24 cellular contexts compared by ENCODE assay signal in the genomic region with DNA sequence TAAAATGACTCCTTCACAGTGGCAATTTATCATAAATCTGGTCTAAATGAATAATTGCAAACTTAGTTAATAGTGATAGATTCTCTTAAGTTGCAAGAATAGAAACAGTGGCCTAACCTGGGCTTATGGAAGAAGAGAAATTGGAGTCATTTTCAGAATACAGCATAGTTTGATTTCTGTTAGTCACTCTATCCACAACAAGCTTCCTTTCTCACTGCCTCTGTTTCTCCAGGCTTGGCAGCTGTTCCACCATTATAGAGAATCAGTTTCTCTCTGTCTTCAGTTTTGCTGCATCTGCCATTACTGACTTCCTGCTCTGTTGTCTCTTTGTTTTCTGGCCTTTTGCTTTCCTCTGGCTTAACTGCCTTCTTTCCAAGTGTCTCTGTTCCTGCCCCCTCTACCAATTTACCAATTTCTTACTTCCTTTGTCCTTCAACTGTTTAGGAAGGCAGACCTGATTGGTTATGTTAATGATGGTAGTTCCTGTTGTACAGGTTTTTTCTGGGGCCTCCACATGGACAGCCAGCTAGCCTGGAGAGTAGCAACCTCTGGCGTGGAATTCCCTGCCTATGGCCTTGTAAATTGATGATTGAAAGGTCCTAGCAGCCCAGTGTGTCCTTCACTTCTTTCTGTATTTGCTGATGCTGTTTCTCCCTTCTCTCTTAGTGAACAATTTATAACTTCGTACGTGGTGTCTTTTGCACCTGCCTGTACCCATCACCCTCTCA.
A peak's percentile ranks its signal among the peaks of the same experiment; 100 is the strongest.
DNase-seq lines count a peak whose midpoint lies in the region; ATAC-seq and TF ChIP-seq lines count a peak whose summit lies in the region.
"Had no signal": no experiment of that assay in that cellular context is flagged by ENCODE, and none has a peak within 500 bp of the region (broad histone marks: within the 10 kb centered on the region; RNA-seq: fewer than 3 reads in every experiment).

No MANE protein-coding gene starts in this region.

- H3K27ac Mint-ChIP-seq in activated naive CD4-positive, alpha-beta T cell treated with anti-CD3 and anti-CD28 coated beads, Interleukin-2, amount 50 U/mL, for 72 hours = peak overlapping the region; percentile 82 to 83
- no peak overlapping the region for H3K27ac Mint-ChIP-seq in activated naive CD4-positive, alpha-beta T cell treated with anti-CD3 and anti-CD28 coated beads, Interleukin-2, amount 10 ng/mL, durations not matched to agents 7 days and 5 days
- H3K27ac Mint-ChIP-seq in H9 = peak overlapping the region in 2 of 3 experiments; percentile 7 to 37; a peak in 5 of 7 replicates
- H3K27ac Mint-ChIP-seq in stimulated activated naive B cell treated with anti-CD40 and anti-IgM and Interleukin-4, amounts not matched to agents 10 μg/mL and 1 μg/mL and 100 μg/mL, for 72 hours = peak overlapping the region; percentile 0
- no peak overlapping the region for H3K27ac Mint-ChIP-seq in stimulated activated memory B cell treated with anti-CD40 and anti-IgM and Interleukin-4, amounts not matched to agents 10 μg/mL and 1 μg/mL and 100 μg/mL, for 72 hours
- H3K27ac Mint-ChIP-seq: activated B cell treated with CpG ODN at 0.5 μM for 24 hours had no signal

- H2BK120ac ChIP-seq in H9 (ENCODE audit: low read depth, low read length, poor library complexity, severe bottlenecking) = no peak overlapping the region

- H3K27ac ChIP-seq in H9 (ENCODE audit: insufficient read length, low read depth, low read length) (no peak overlapping the region), hepatocyte (peak overlapping the region; percentile 27)
- H3K27ac ChIP-seq: brain microvascular endothelial cell, heart left ventricle, KMS-11, left lung, stomach, tibial artery had no signal

- H2BK15ac ChIP-seq in H9 (ENCODE audit: low read depth, low read length) = no peak overlapping the region

- H3K27me3 ChIP-seq in H9 (ENCODE audit: insufficient read depth, low read length) (no peaks in the 10 kb centered on the region), hepatocyte (no peaks in the 10 kb centered on the region)
- H3K27me3 ChIP-seq: brain microvascular endothelial cell, heart left ventricle, left lung, stomach, tibial artery had no signal

- no peak overlapping the region for H3K9ac ChIP-seq in H9 (ENCODE audit: extremely low read depth, insufficient read length, low read length)
- H3K9ac ChIP-seq: KMS-11 had no signal

- no peaks in the 10 kb centered on the region for H3K23me2 ChIP-seq in H9 (ENCODE audit: insufficient read length, low read depth, low read length, poor library complexity, severe bottlenecking)

- no peaks in the 10 kb centered on the region for H3K36me3 ChIP-seq in hepatocyte (replicated peaks; ENCODE audit: insufficient read depth, low read depth)
- H3K36me3 ChIP-seq: brain microvascular endothelial cell had no signal

- no peaks in the 10 kb centered on the region for H3K79me2 ChIP-seq in H9 (ENCODE audit: insufficient read depth, low read length)
- no peaks in the 10 kb centered on the region for H3K79me2 ChIP-seq in hepatocyte

- H2BK5ac ChIP-seq in H9 (ENCODE audit: insufficient read length, low read length) = no peak overlapping the region

- no peak overlapping the region for H2BK12ac ChIP-seq in H9 (ENCODE audit: insufficient read length, low read depth, low read length)

- H3K36me3 Mint-ChIP-seq in activated naive CD4-positive, alpha-beta T cell treated with anti-CD3 and anti-CD28 coated beads, Interleukin-2, amount 50 U/mL, for 72 hours = peaks cover 12 to 17% of the 10 kb centered on the region in 2 donors
- H3K36me3 Mint-ChIP-seq in activated naive CD4-positive, alpha-beta T cell treated with anti-CD3 and anti-CD28 coated beads, Interleukin-2, amount 10 ng/mL, durations not matched to agents 7 days and 5 days = peaks cover 21% of the 10 kb centered on the region
- peaks cover 0 to 12% (median 4%) of the 10 kb centered on the region in 3 experiments; a peak in 3 of 7 replicates for H3K36me3 Mint-ChIP-seq in H9 (ENCODE audit: insufficient read depth in 1 of 3, low read depth in 3 of 3)
- peaks cover 20 to 32% of the 10 kb centered on the region in 2 donors for H3K36me3 Mint-ChIP-seq in stimulated activated naive B cell treated with anti-CD40 and anti-IgM and Interleukin-4, amounts not matched to agents 10 μg/mL and 1 μg/mL and 100 μg/mL, for 72 hours
- peaks cover 46% of the 10 kb centered on the region for H3K36me3 Mint-ChIP-seq in stimulated activated memory B cell treated with anti-CD40 and anti-IgM and Interleukin-4, amounts not matched to agents 10 μg/mL and 1 μg/mL and 100 μg/mL, for 72 hours

- peaks cover 2% of the 10 kb centered on the region for H3K4me1 Mint-ChIP-seq in activated naive CD4-positive, alpha-beta T cell treated with anti-CD3 and anti-CD28 coated beads, Interleukin-2, amount 10 ng/mL, durations not matched to agents 7 days and 5 days
- H3K4me1 Mint-ChIP-seq in H9 = peaks cover 7 to 9% of the 10 kb centered on the region in 2 experiments
- H3K4me1 Mint-ChIP-seq in stimulated activated naive B cell treated with anti-CD40 and anti-IgM and Interleukin-4, amounts not matched to agents 10 μg/mL and 1 μg/mL and 100 μg/mL, for 72 hours = peaks cover 9 to 10% of the 10 kb centered on the region in 2 donors
- H3K4me1 Mint-ChIP-seq in stimulated activated memory B cell treated with anti-CD40 and anti-IgM and Interleukin-4, amounts not matched to agents 10 μg/mL and 1 μg/mL and 100 μg/mL, for 72 hours = no peaks in the 10 kb centered on the region
- H3K4me1 Mint-ChIP-seq: activated B cell treated with CpG ODN at 0.5 μM for 24 hours had no signal

- no peaks in the 10 kb centered on the region for H3K27me3 Mint-ChIP-seq in activated naive CD4-positive, alpha-beta T cell treated with anti-CD3 and anti-CD28 coated beads, Interleukin-2, amount 10 ng/mL, durations not matched to agents 7 days and 5 days
- no peaks in the 10 kb centered on the region for H3K27me3 Mint-ChIP-seq in H9 (ENCODE audit: low read depth)
- H3K27me3 Mint-ChIP-seq in stimulated activated naive B cell treated with anti-CD40 and anti-IgM and Interleukin-4, amounts not matched to agents 10 μg/mL and 1 μg/mL and 100 μg/mL, for 72 hours = no peaks in the 10 kb centered on the region
- no peaks in the 10 kb centered on the region for H3K27me3 Mint-ChIP-seq in stimulated activated memory B cell treated with anti-CD40 and anti-IgM and Interleukin-4, amounts not matched to agents 10 μg/mL and 1 μg/mL and 100 μg/mL, for 72 hours
- H3K27me3 Mint-ChIP-seq: activated B cell treated with CpG ODN at 0.5 μM for 24 hours, naive B cell had no signal

- no peaks in the 10 kb centered on the region; the same call in 1 of the 2 replicates for H3K4me1 ChIP-seq in H9 (ENCODE audit: insufficient read depth, low read length)
- peaks cover 15% of the 10 kb centered on the region for H3K4me1 ChIP-seq in hepatocyte (ENCODE audit: insufficient read depth)
- H3K4me1 ChIP-seq: left lung, stomach, tibial artery had no signal

- no peak overlapping the region for H3K23ac ChIP-seq in H9 (ENCODE audit: insufficient read length, low read depth, low read length)

- TF ChIP-seq CTCF in H9 (conservative IDR thresholded peaks at IDR 0.05) (no peak), hepatocyte (IDR thresholded peaks at IDR 0.05; ENCODE audit: poor library complexity) (no peak)

- H4K91ac ChIP-seq in H9 (ENCODE audit: insufficient read length, low read depth, low read length) = no peak overlapping the region

- no peak overlapping the region for H3K14ac ChIP-seq in H9 (ENCODE audit: insufficient read depth, low read length)

- H3K56ac ChIP-seq in H9 (ENCODE audit: insufficient read length, low read depth, low read length) = no peak overlapping the region

- ATAC-seq in activated naive CD4-positive, alpha-beta T cell treated with anti-CD3 and anti-CD28 coated beads, Interleukin-2, amount 50 U/mL, for 72 hours = peak; percentile 58 to 70
- ATAC-seq in stimulated activated naive B cell treated with anti-CD40 and anti-IgM and Interleukin-4, amounts not matched to agents 10 μg/mL and 1 μg/mL and 100 μg/mL, for 72 hours (replicated peaks) = no peak
- no peak for ATAC-seq in stimulated activated memory B cell treated with anti-CD40 and anti-IgM and Interleukin-4, amounts not matched to agents 10 μg/mL and 1 μg/mL and 100 μg/mL, for 72 hours
- ATAC-seq: heart left ventricle, left lung, Right ventricle myocardium inferior had no signal

- no CpG with 5 or more reads among the region's 3 CpGs for WGBS in H9 (ENCODE audit: extremely low coverage, insufficient read length, low lambda C conversion rate)
- 85% methylated on average over 3 of the region's 3 CpGs for WGBS in hepatocyte (ENCODE audit: low lambda C conversion rate, missing lambda C conversion rate)

- H3K9me3 ChIP-seq in H9 (ENCODE audit: control insufficient read depth, low read depth, low read length) (no peaks in the 10 kb centered on the region), hepatocyte (ENCODE audit: low read depth) (no peaks in the 10 kb centered on the region)
- H3K9me3 ChIP-seq: heart left ventricle, left lung, stomach, tibial artery had no signal

- H3K79me1 ChIP-seq in H9 (ENCODE audit: insufficient read depth, low read depth, low read length, poor library complexity, severe bottlenecking) = no peaks in the 10 kb centered on the region

- H3K4me3 ChIP-seq in hepatocyte = no peak overlapping the region
- H3K4me3 ChIP-seq: heart left ventricle, left lung, stomach, tibial artery had no signal

- no peak overlapping the region for H4K8ac ChIP-seq in H9 (replicated peaks; ENCODE audit: insufficient read length, low read depth, low read length)

- no peak overlapping the region for H3K4me2 ChIP-seq in H9 (ENCODE audit: insufficient read depth, insufficient read length, low read length)
- no peak overlapping the region for H3K4me2 ChIP-seq in hepatocyte
- H3K4me2 ChIP-seq: KMS-11 had no signal

- no peak overlapping the region for H2AK5ac ChIP-seq in H9 (ENCODE audit: insufficient read length, low read length)

- H3T11ph ChIP-seq in H9 (ENCODE audit: low read length) = no peak overlapping the region

- no peak overlapping the region for H2AFZ ChIP-seq in H9 (ENCODE audit: low read length)
- H2AFZ ChIP-seq in hepatocyte = no peak overlapping the region

- H3K4ac ChIP-seq in H9 (ENCODE audit: low read depth, low read length) = no peak overlapping the region

- no peak for DNase-seq in activated naive CD4-positive, alpha-beta T cell treated with anti-CD3 and anti-CD28 coated beads, Interleukin-2, amount 50 U/mL, for 72 hours (ENCODE audit: low spot score in 2 of 2)
- DNase-seq in activated naive CD4-positive, alpha-beta T cell treated with anti-CD3 and anti-CD28 coated beads, Interleukin-2, amount 10 ng/mL, durations not matched to agents 7 days and 5 days = no peak
- DNase-seq in H9 (no peak), hepatocyte (ENCODE audit: low spot score) (no peak), NCI-H2227 (lab: John Stamatoyannopoulos, UW; ENCODE audit: unreplicated experiment) (no peak), DMS114 treated with DMSO at 0.1 percent for 48 hours (lab: John Stamatoyannopoulos, UW; ENCODE audit: unreplicated experiment) (no peak)
- no peak for DNase-seq in stimulated activated naive B cell treated with anti-CD40 and anti-IgM and Interleukin-4, amounts not matched to agents 10 μg/mL and 1 μg/mL and 100 μg/mL, for 72 hours
- DNase-seq: activated B cell treated with CpG ODN at 0.5 μM for 24 hours; activated CD8-positive, alpha-beta memory T cell treated with anti-CD3 and anti-CD28 coated beads for 24 hours; activated T-cell treated with anti-CD3 and anti-CD28 coated beads, Interleukin-2, amount 50 U/mL, for 1 hour; DMS79 treated with DMSO at 0.1 percent for 48 hours; heart left ventricle; left lung; mesendoderm; naive B cell; NCI-H146; NCI-H510A treated with DMSO at 0.1 percent for 48 hours; stimulated activated CD4-positive, alpha-beta T cell treated with anti-CD3 and anti-CD28 coated beads, Interleukin-4, amount 100 ng/mL, for 4 hours; stomach; tibial artery had no signal

- no peaks in the 10 kb centered on the region for H4K20me1 ChIP-seq in H9 (ENCODE audit: control insufficient read depth, insufficient read depth, insufficient read length)
- no peaks in the 10 kb centered on the region for H4K20me1 ChIP-seq in hepatocyte (ENCODE audit: insufficient read depth, poor library complexity, severe bottlenecking)

- H3K4me3 Mint-ChIP-seq in activated naive CD4-positive, alpha-beta T cell treated with anti-CD3 and anti-CD28 coated beads, Interleukin-2, amount 10 ng/mL, durations not matched to agents 7 days and 5 days = no peak overlapping the region
- no peak overlapping the region for H3K4me3 Mint-ChIP-seq in H9
- H3K4me3 Mint-ChIP-seq in stimulated activated naive B cell treated with anti-CD40 and anti-IgM and Interleukin-4, amounts not matched to agents 10 μg/mL and 1 μg/mL and 100 μg/mL, for 72 hours = no peak overlapping the region
- no peak overlapping the region for H3K4me3 Mint-ChIP-seq in stimulated activated memory B cell treated with anti-CD40 and anti-IgM and Interleukin-4, amounts not matched to agents 10 μg/mL and 1 μg/mL and 100 μg/mL, for 72 hours
- H3K4me3 Mint-ChIP-seq: activated B cell treated with CpG ODN at 0.5 μM for 24 hours, naive B cell had no signal

- no peak overlapping the region for H4K5ac ChIP-seq in H9 (ENCODE audit: insufficient read length, low read depth, low read length)

- peaks cover 5 to 16% of the 10 kb centered on the region in 2 donors for H3K9me3 Mint-ChIP-seq in activated naive CD4-positive, alpha-beta T cell treated with anti-CD3 and anti-CD28 coated beads, Interleukin-2, amount 50 U/mL, for 72 hours
- no peaks in the 10 kb centered on the region for H3K9me3 Mint-ChIP-seq in activated naive CD4-positive, alpha-beta T cell treated with anti-CD3 and anti-CD28 coated beads, Interleukin-2, amount 10 ng/mL, durations not matched to agents 7 days and 5 days
- H3K9me3 Mint-ChIP-seq in H9 = no peaks in the 10 kb centered on the region
- no peaks in the 10 kb centered on the region for H3K9me3 Mint-ChIP-seq in stimulated activated naive B cell treated with anti-CD40 and anti-IgM and Interleukin-4, amounts not matched to agents 10 μg/mL and 1 μg/mL and 100 μg/mL, for 72 hours
- no peaks in the 10 kb centered on the region for H3K9me3 Mint-ChIP-seq in stimulated activated memory B cell treated with anti-CD40 and anti-IgM and Interleukin-4, amounts not matched to agents 10 μg/mL and 1 μg/mL and 100 μg/mL, for 72 hours

- CTCF ChIA-PET in activated naive CD4-positive, alpha-beta T cell treated with anti-CD3 and anti-CD28 coated beads, Interleukin-2, amount 10 ng/mL, durations not matched to agents 7 days and 5 days (lab: Charles Lee) = no interaction called here

- H3K9me2 ChIP-seq in hepatocyte (replicated peaks; ENCODE audit: insufficient read depth) = no peaks in the 10 kb centered on the region

- H3K18ac ChIP-seq in H9 (ENCODE audit: insufficient read length, low read depth, low read length) = no peak overlapping the region

- no peak overlapping the region for H2BK20ac ChIP-seq in H9 (ENCODE audit: low read depth, low read length, poor library complexity, severe bottlenecking)

Comparison
In these comparisons a context has a peak if more than half of its experiments do, and no peak if none do; other contexts are left out.
1. H3K27ac Mint-ChIP-seq: peak in activated naive CD4-positive, alpha-beta T cell treated with anti-CD3 and anti-CD28 coated beads, Interleukin-2, amount 50 U/mL, for 72 hours (2 of 2), H9 (2 of 3) and stimulated activated naive B cell treated with anti-CD40 and anti-IgM and Interleukin-4, amounts not matched to agents 10 μg/mL and 1 μg/mL and 100 μg/mL, for 72 hours (single experiment); none in activated naive CD4-positive, alpha-beta T cell treated with anti-CD3 and anti-CD28 coated beads, Interleukin-2, amount 10 ng/mL, durations not matched to agents 7 days and 5 days (single experiment) and stimulated activated memory B cell treated with anti-CD40 and anti-IgM and Interleukin-4, amounts not matched to agents 10 μg/mL and 1 μg/mL and 100 μg/mL, for 72 hours (single experiment).
2. ATAC-seq: peak in activated naive CD4-positive, alpha-beta T cell treated with anti-CD3 and anti-CD28 coated beads, Interleukin-2, amount 50 U/mL, for 72 hours (2 of 2); none in stimulated activated naive B cell treated with anti-CD40 and anti-IgM and Interleukin-4, amounts not matched to agents 10 μg/mL and 1 μg/mL and 100 μg/mL, for 72 hours (0 of 2) and stimulated activated memory B cell treated with anti-CD40 and anti-IgM and Interleukin-4, amounts not matched to agents 10 μg/mL and 1 μg/mL and 100 μg/mL, for 72 hours (single experiment).